Comparison of ENCODE assay signal across 23 cellular contexts in the genomic region with DNA sequence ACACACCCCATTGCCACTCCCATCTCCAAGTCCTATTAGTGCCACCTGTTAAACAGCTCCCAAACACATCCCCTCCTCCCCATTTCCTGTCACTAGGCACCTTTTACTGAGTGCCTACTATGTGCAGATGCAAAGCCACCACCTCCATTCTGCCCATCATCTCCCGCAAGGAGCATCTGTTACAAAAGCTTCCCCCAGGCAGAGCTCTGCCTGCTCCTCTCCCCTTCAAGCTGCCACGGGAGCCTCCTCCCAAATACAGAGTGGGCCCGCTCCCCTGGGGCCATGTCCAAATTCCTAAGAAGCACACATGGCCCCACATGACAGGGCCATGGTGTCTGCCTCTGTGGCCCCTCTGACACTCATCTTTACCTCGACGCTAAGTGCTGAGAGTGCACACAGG.
DNase-seq lines count a peak whose midpoint lies in the region; ATAC-seq and TF ChIP-seq lines count a peak whose summit lies in the region.
"Had no signal": no experiment of that assay in that cellular context is flagged by ENCODE, and none has a peak within 500 bp of the region (broad histone marks: within the 10 kb centered on the region; RNA-seq: fewer than 3 reads in every experiment).

No MANE protein-coding gene starts in this region.

- H3K36me3 Mint-ChIP-seq in chondrocyte (ENCODE audit: low read depth), result peaks cover 7% of the 10 kb centered on the region

- TF ChIP-seq POLR2A in IMR-90 (IDR thresholded peaks at IDR 0.05; ENCODE audit: low read depth, low read length), result no peak
- no peak for TF ChIP-seq POLR2A in spleen (IDR thresholded peaks at IDR 0.05)

- in situ Hi-C loops in IMR-90 (cut with MboI; ENCODE audit: low sequenced_read_pairs), result no loop called here

- H3K4me3 ChIP-seq in IMR-90 (ENCODE audit: insufficient read depth, low read depth, low read length) (no peak overlapping the region), neuronal stem cell (ENCODE audit: low read length in 2 of 2) (no peak overlapping the region), spleen (no peak overlapping the region)
- H3K4me3 ChIP-seq: A549; BLaER1 treated with 17β-estradiol and CSF1 and Interleukin-3, amounts not matched to agents 10 nM and 100 nM; HAP-1 had no signal

- H3K27ac ChIP-seq in IMR-90 (ENCODE audit: insufficient read depth, low read length) (no peak overlapping the region), neuronal stem cell (replicated peaks; ENCODE audit: low read length) (no peak overlapping the region), spleen (no peak overlapping the region)
- H3K27ac ChIP-seq: A549; BLaER1 treated with 17β-estradiol and CSF1 and Interleukin-3, amounts not matched to agents 10 nM and 100 nM had no signal

- TF ChIP-seq CTCF in IMR-90 (conservative IDR thresholded peaks at IDR 0.05; ENCODE audit: low read depth, low read length), result no peak
- TF ChIP-seq CTCF in chondrocyte (IDR thresholded peaks at IDR 0.05), result no peak
- TF ChIP-seq CTCF in spleen (IDR thresholded peaks at IDR 0.05 in 8 of 11, conservative IDR thresholded peaks at IDR 0.05 in 3 of 11), result no peak
- TF ChIP-seq CTCF in GM20000 (IDR thresholded peaks at IDR 0.05; ENCODE audit: extremely low read depth, missing control alignments), result no peak

- no peaks in the 10 kb centered on the region for H3K79me1 ChIP-seq in IMR-90 (ENCODE audit: low read depth in 1 of 2, low read length in 2 of 2)
- H3K79me1 ChIP-seq in neuronal stem cell (ENCODE audit: low read depth, low read length), result no peaks in the 10 kb centered on the region

- H3K18ac ChIP-seq in IMR-90 (ENCODE audit: low read depth, low read length) (no peak overlapping the region), neuronal stem cell (ENCODE audit: low read length) (peak overlapping the region; percentile 15)

- H3K4ac ChIP-seq in IMR-90 (ENCODE audit: low read depth, low read length) (no peak overlapping the region), neuronal stem cell (ENCODE audit: low read length) (no peak overlapping the region)

- H3K4me1 Mint-ChIP-seq in chondrocyte (ENCODE audit: low read depth), result peaks cover 15% of the 10 kb centered on the region

- H4K8ac ChIP-seq in IMR-90 (ENCODE audit: low read depth in 2 of 2, low read length in 2 of 2) (no peak overlapping the region), neuronal stem cell (ENCODE audit: low read depth, low read length) (no peak overlapping the region)

- H3K14ac ChIP-seq in IMR-90 (replicated peaks; ENCODE audit: low read depth, low read length), result no peak overlapping the region
- H3K14ac ChIP-seq in neuronal stem cell (ENCODE audit: low read length), result peak overlapping the region; percentile 14

- H2BK5ac ChIP-seq in IMR-90 (ENCODE audit: low read depth, low read length, poor library complexity, severe bottlenecking) (no peak overlapping the region), neuronal stem cell (ENCODE audit: low read length) (no peak overlapping the region)

- H3K27me3 ChIP-seq in IMR-90 (ENCODE audit: control insufficient read depth, insufficient read depth, low read length) (no peaks in the 10 kb centered on the region), neuronal stem cell (ENCODE audit: control insufficient read depth in 3 of 3, insufficient read depth in 3 of 3, low read depth in 1 of 3, low read length in 3 of 3) (peaks cover 0 to 2% (median 0%) of the 10 kb centered on the region in 3 experiments), spleen (replicated peaks in 1 of 7) (no peaks in the 10 kb centered on the region)
- H3K27me3 ChIP-seq: BE2C; BLaER1 treated with 17β-estradiol and CSF1 and Interleukin-3, amounts not matched to agents 10 nM and 100 nM had no signal

- no peaks in the 10 kb centered on the region for H4K20me1 ChIP-seq in IMR-90 (ENCODE audit: insufficient read depth, low read length)
- H4K20me1 ChIP-seq: BLaER1 treated with 17β-estradiol and CSF1 and Interleukin-3, amounts not matched to agents 10 nM and 100 nM had no signal

- H3K27ac Mint-ChIP-seq in chondrocyte (ENCODE audit: unreplicated experiment), result peak overlapping the region; percentile 51
- H3K27ac Mint-ChIP-seq: CD14-positive monocyte; CD4-positive, alpha-beta T cell; HFFc6 had no signal

- peaks cover 20% of the 10 kb centered on the region for H3K9me3 Mint-ChIP-seq in chondrocyte (ENCODE audit: low read depth)

- H3K4me1 ChIP-seq in IMR-90 (ENCODE audit: control insufficient read depth, insufficient read depth, low read length) (no peaks in the 10 kb centered on the region), neuronal stem cell (ENCODE audit: control insufficient read depth in 2 of 2, insufficient read depth in 1 of 2, low read depth in 1 of 2, low read length in 2 of 2) (no peaks in the 10 kb centered on the region), spleen (peaks cover 0 to 18% (median 5%) of the 10 kb centered on the region in 6 donors)
- H3K4me1 ChIP-seq: A549, BE2C, HAP-1 had no signal

- no peak for ATAC-seq in IMR-90 (ENCODE audit: low read depth)
- ATAC-seq: A549 had no signal

- H3K4me3 Mint-ChIP-seq in chondrocyte (ENCODE audit: unreplicated experiment), result no peak overlapping the region
- H3K4me3 Mint-ChIP-seq: CD4-positive, alpha-beta T cell; HFFc6 had no signal

- no peak for TF ChIP-seq RAD21 in IMR-90 (IDR thresholded peaks at IDR 0.05; ENCODE audit: low read length)

- no peak overlapping the region for H3K56ac ChIP-seq in IMR-90 (ENCODE audit: extremely low read depth, insufficient read depth, low read length)

- H3K4me2 ChIP-seq in IMR-90 (ENCODE audit: low read depth, low read length) (no peak overlapping the region), neuronal stem cell (ENCODE audit: insufficient read depth, low read length, poor library complexity, severe bottlenecking) (no peak overlapping the region)
- H3K4me2 ChIP-seq: A549; BLaER1 treated with 17β-estradiol and CSF1 and Interleukin-3, amounts not matched to agents 10 nM and 100 nM had no signal

- no peak overlapping the region for H3K9ac ChIP-seq in IMR-90 (ENCODE audit: low read depth, low read length)
- H3K9ac ChIP-seq in neuronal stem cell (ENCODE audit: low read depth, low read length, poor library complexity), result no peak overlapping the region
- H3K9ac ChIP-seq: BLaER1 treated with 17β-estradiol and CSF1 and Interleukin-3, amounts not matched to agents 10 nM and 100 nM had no signal

- no peaks in the 10 kb centered on the region for H3K36me3 ChIP-seq in IMR-90 (ENCODE audit: control insufficient read depth, insufficient read depth, low read length)
- H3K36me3 ChIP-seq in neuronal stem cell (replicated peaks in 1 of 2; ENCODE audit: control insufficient read depth in 2 of 2, insufficient read depth in 2 of 2, low read length in 2 of 2), result no peaks in the 10 kb centered on the region
- no peaks in the 10 kb centered on the region for H3K36me3 ChIP-seq in spleen
- H3K36me3 ChIP-seq: BE2C, HAP-1 had no signal

- DNase-seq in IMR-90, result no peak
- DNase-seq in chondrocyte (ENCODE audit: low spot score), result peak; percentile 55
- DNase-seq in neuronal stem cell (ENCODE audit: low spot score), result no peak
- peak; percentile 9 for DNase-seq in spleen
- no peak for DNase-seq in GM20000 (ENCODE audit: low spot score)
- DNase-seq in T1000 (lab: John Stamatoyannopoulos, UW), result no peak
- no peak for DNase-seq in NCI-H774 (lab: John Stamatoyannopoulos, UW)
- DNase-seq: 8988T; ACHN; AML-193; BE2C; Calu3; CD4-positive, alpha-beta T cell; COR-L47; DMS53; DMS79 treated with DMSO at 0.1 percent for 48 hours; GF-D8; GOT3; HFFc6 had no signal

- 52% methylated on average over 2 of the region's 5 CpGs; no CpG with 5 or more reads in 1 of the 2 experiments for WGBS in IMR-90 (ENCODE audit: extremely low coverage in 2 of 2, insufficient read length in 1 of 2), 2 experiments
- WGBS in neuronal stem cell (ENCODE audit: extremely low coverage in 2 of 2, insufficient read length in 2 of 2, insufficient replicate concordance in 1 of 2), 2 donors, result no CpG with 5 or more reads among the region's 5 CpGs
- 72 to 91% (median 88%) methylated on average over 5 of the region's 5 CpGs for WGBS in spleen, 5 donors

- H2AK5ac ChIP-seq in IMR-90 (ENCODE audit: low read depth, low read length) (no peak overlapping the region), neuronal stem cell (ENCODE audit: low read depth, low read length) (no peak overlapping the region)

- H2BK15ac ChIP-seq in IMR-90 (ENCODE audit: low read depth, low read length) (no peak overlapping the region), neuronal stem cell (ENCODE audit: low read length) (no peak overlapping the region)

- POLR2A ChIA-PET in IMR-90 (lab: Charles Lee; ENCODE audit: unreplicated experiment), result no interaction called here

- peaks cover 1% of the 10 kb centered on the region for H3K27me3 Mint-ChIP-seq in chondrocyte (ENCODE audit: low read depth)
- H3K27me3 Mint-ChIP-seq: CD4-positive, alpha-beta T cell had no signal

- H3K9me1 ChIP-seq in IMR-90 (ENCODE audit: insufficient read depth, low read length), result no peaks in the 10 kb centered on the region

- no peak overlapping the region for H2BK20ac ChIP-seq in IMR-90 (ENCODE audit: low read depth, low read length)

- H2BK12ac ChIP-seq in neuronal stem cell (ENCODE audit: low read length), result no peak overlapping the region

- no peak overlapping the region for H2AFZ ChIP-seq in IMR-90 (replicated peaks; ENCODE audit: low read length, poor library complexity)
- no peak overlapping the region for H2AFZ ChIP-seq in neuronal stem cell (ENCODE audit: low read length)

- H4K5ac ChIP-seq in IMR-90 (ENCODE audit: low read depth, low read length), result no peak overlapping the region

- H2AK9ac ChIP-seq in IMR-90 (replicated peaks; ENCODE audit: low read depth, low read length, poor library complexity), result peak overlapping the region; percentile 15

- dilution Hi-C loops in IMR-90 (cut with HindIII; ENCODE audit: low sequenced_read_pairs, unreplicated experiment), result no loop called here

- H2BK120ac ChIP-seq in IMR-90 (ENCODE audit: low read depth, low read length), result no peak overlapping the region
- no peak overlapping the region for H2BK120ac ChIP-seq in neuronal stem cell (ENCODE audit: low read depth, low read length)

- no TSS peak for BruUV-seq in IMR-90 (replicated peaks; lab: Mats Ljungman, UMichigan)

- CTCF ChIA-PET in IMR-90 (lab: Yijun Ruan, JAX), result no interaction called here

- intact Hi-C loops in IMR-90 (cut with micrococcal nuclease) (no loop called here), spleen (cut with DNase I; ENCODE audit: low total_unique reads) (no loop called here)

- H3K9me3 ChIP-seq in IMR-90 (ENCODE audit: control insufficient read depth, insufficient read depth, low read length) (peaks cover 30% of the 10 kb centered on the region), neuronal stem cell (replicated peaks in 1 of 2; ENCODE audit: control insufficient read depth in 2 of 2, insufficient read depth in 1 of 2, low read depth in 1 of 2, low read length in 2 of 2) (peaks cover 0 to 13% of the 10 kb centered on the region in 2 donors), spleen (peaks cover 8 to 26% (median 24%) of the 10 kb centered on the region in 8 donors)
- H3K9me3 ChIP-seq: BE2C had no signal

- H4K91ac ChIP-seq in IMR-90 (ENCODE audit: insufficient read depth, low read depth, low read length) (no peak overlapping the region), neuronal stem cell (ENCODE audit: low read depth, low read length, poor library complexity) (no peak overlapping the region)

- H3K23ac ChIP-seq in IMR-90 (ENCODE audit: low read depth, low read length) (no peak overlapping the region), neuronal stem cell (ENCODE audit: low read depth, low read length, poor library complexity) (no peak overlapping the region)

TF ChIP-seq in IMR-90, 13 proteins besides CTCF, POLR2A, EP300 and RAD21 (continues in another document):
- TF ChIP-seq RFX5 (IDR thresholded peaks at IDR 0.05; ENCODE audit: low read depth, low read length), result no peak

Comparison
In these comparisons a context has a peak if more than half of its experiments do, and no peak if none do; other contexts are left out.
1. DNase-seq: peak in chondrocyte (single experiment) and spleen (single experiment); none in IMR-90 (single experiment), neuronal stem cell (single experiment), GM20000 (single experiment), T1000 (single experiment) and NCI-H774 (single experiment).